In the genomic region with DNA sequence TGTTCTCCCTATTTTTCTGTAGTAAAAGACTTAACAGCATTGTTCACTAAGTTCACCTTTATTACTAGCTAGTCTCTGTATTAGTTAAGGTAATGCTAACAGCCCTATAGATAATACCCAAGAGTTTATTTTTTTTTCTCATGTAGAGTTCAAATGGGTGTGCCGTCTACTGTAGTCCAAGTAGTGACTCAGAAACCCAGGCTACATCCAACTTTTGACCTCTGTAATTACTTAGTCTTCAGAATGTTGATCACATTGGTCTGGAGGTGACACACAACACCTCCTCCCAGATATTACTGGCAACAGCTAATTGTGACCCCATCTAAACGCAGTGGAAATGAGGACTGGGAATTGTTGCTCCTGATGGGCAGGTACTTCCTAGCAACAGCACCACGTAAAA, we compare ENCODE assay signal across 18 cellular contexts. TPM values are rescaled to one million over a fixed set of nuclear protein-coding genes. Genes with fewer than 3 reads are reported as not detected.
DNase-seq lines count a peak whose midpoint lies in the region; ATAC-seq, FAIRE-seq and TF ChIP-seq lines count a peak whose summit lies in the region.
"Had no signal": no experiment of that assay in that cellular context is flagged by ENCODE, and none has a peak within 500 bp of the region (broad histone marks: within the 10 kb centered on the region; RNA-seq: fewer than 3 reads in every experiment).

No MANE protein-coding gene starts in this region.

- H3K4me3 ChIP-seq in left ventricle myocardium inferior (no peak overlapping the region), astrocyte (ENCODE audit: insufficient read depth, low read depth, low read length) (no peak overlapping the region), fibroblast of the aortic adventitia (ENCODE audit: low read depth, low read length) (no peak overlapping the region), urinary bladder (ENCODE audit: low read depth, low read length) (no peak overlapping the region)
- H3K4me3 ChIP-seq: HAP-1, SK-N-MC had no signal

- H3K4me1 Mint-ChIP-seq in astrocyte (ENCODE audit: low read depth, unreplicated experiment): peaks cover 13% of the 10 kb centered on the region

- no peak for FAIRE-seq in astrocyte (lab: Jason Lieb, UNC)

- ATAC-seq in left ventricle myocardium superior: peak; percentile 38
- no peak for ATAC-seq in activated naive CD4-positive, alpha-beta T cell treated with anti-CD3 and anti-CD28 coated beads, Interleukin-2, amount 50 U/mL, for 72 hours
- ATAC-seq: activated CD8-positive, alpha-beta memory T cell treated with anti-CD3 and anti-CD28 coated beads, Interleukin-2, amount 10 ng/mL, durations not matched to agents 7 days and 5 days had no signal

- H3K27ac Mint-ChIP-seq in astrocyte (ENCODE audit: unreplicated experiment): no peak overlapping the region
- no peak overlapping the region for H3K27ac Mint-ChIP-seq in activated naive CD4-positive, alpha-beta T cell treated with anti-CD3 and anti-CD28 coated beads, Interleukin-2, amount 50 U/mL, for 72 hours
- H3K27ac Mint-ChIP-seq: activated CD8-positive, alpha-beta memory T cell treated with anti-CD3 and anti-CD28 coated beads, Interleukin-2, amount 10 ng/mL, durations not matched to agents 7 days and 5 days; activated naive CD8-positive, alpha-beta T cell had no signal

- H2AFZ ChIP-seq in astrocyte (ENCODE audit: low read depth, low read length): no peak overlapping the region

- no peaks in the 10 kb centered on the region for H3K27me3 ChIP-seq in left ventricle myocardium inferior (ENCODE audit: low read depth)
- H3K27me3 ChIP-seq in astrocyte (ENCODE audit: insufficient read depth, low read length): no peaks in the 10 kb centered on the region

- H3K79me2 ChIP-seq in astrocyte (ENCODE audit: insufficient read depth, low read length): peaks cover 63% of the 10 kb centered on the region

- H3K4me3 Mint-ChIP-seq in astrocyte (ENCODE audit: unreplicated experiment): no peak overlapping the region
- H3K4me3 Mint-ChIP-seq: activated CD8-positive, alpha-beta memory T cell treated with anti-CD3 and anti-CD28 coated beads, Interleukin-2, amount 10 ng/mL, durations not matched to agents 7 days and 5 days; activated naive CD8-positive, alpha-beta T cell had no signal

- peaks cover 1% of the 10 kb centered on the region for H3K36me3 Mint-ChIP-seq in astrocyte (ENCODE audit: low read depth, unreplicated experiment)
- peaks cover 0 to 2% of the 10 kb centered on the region in 2 donors for H3K36me3 Mint-ChIP-seq in activated naive CD4-positive, alpha-beta T cell treated with anti-CD3 and anti-CD28 coated beads, Interleukin-2, amount 50 U/mL, for 72 hours

- no peak overlapping the region for H3K27ac ChIP-seq in left ventricle myocardium inferior (replicated peaks)
- no peak overlapping the region for H3K27ac ChIP-seq in astrocyte (ENCODE audit: low read depth, low read length)
- peak overlapping the region; percentile 10 for H3K27ac ChIP-seq in urinary bladder (ENCODE audit: low read depth)
- H3K27ac ChIP-seq: SK-N-MC, WERI-Rb-1 had no signal

- H3K27me3 Mint-ChIP-seq in astrocyte (ENCODE audit: low read depth, unreplicated experiment): no peaks in the 10 kb centered on the region
- H3K27me3 Mint-ChIP-seq: activated CD8-positive, alpha-beta memory T cell treated with anti-CD3 and anti-CD28 coated beads, Interleukin-2, amount 10 ng/mL, durations not matched to agents 7 days and 5 days; activated naive CD8-positive, alpha-beta T cell had no signal

- intact Hi-C loops in left ventricle myocardium superior (cut with micrococcal nuclease) (no loop called here), left ventricle myocardium inferior (cut with micrococcal nuclease) (no loop called here)

- no peaks in the 10 kb centered on the region for H3K9me3 Mint-ChIP-seq in astrocyte (ENCODE audit: unreplicated experiment)
- no peaks in the 10 kb centered on the region for H3K9me3 Mint-ChIP-seq in activated naive CD4-positive, alpha-beta T cell treated with anti-CD3 and anti-CD28 coated beads, Interleukin-2, amount 50 U/mL, for 72 hours

- H3K4me2 ChIP-seq in astrocyte (ENCODE audit: low read length): no peak overlapping the region

- DNase-seq in left ventricle myocardium superior (no peak), left ventricle myocardium inferior (no peak), astrocyte (ENCODE audit: low read depth) (peak; percentile 13), fibroblast of the aortic adventitia (ENCODE audit: low read depth) (peak; percentile 60), ecto neural progenitor cell (ENCODE audit: low spot score) (no peak), GOT3 (lab: John Stamatoyannopoulos, UW) (no peak)
- DNase-seq in activated naive CD4-positive, alpha-beta T cell treated with anti-CD3 and anti-CD28 coated beads, Interleukin-2, amount 50 U/mL, for 72 hours (ENCODE audit: low spot score in 2 of 2): no peak
- DNase-seq: activated CD8-positive, alpha-beta memory T cell treated with anti-CD3 and anti-CD28 coated beads, Interleukin-2, amount 10 ng/mL, durations not matched to agents 7 days and 5 days; AML-193; KBM-7; NCI-H1436; NCI-H446 treated with DMSO at 0.1 percent for 48 hours; stimulated activated naive CD4-positive, alpha-beta T cell; WERI-Rb-1 had no signal

- no peak for TF ChIP-seq CTCF in left ventricle myocardium inferior (IDR thresholded peaks at IDR 0.05; ENCODE audit: borderline replicate concordance)
- TF ChIP-seq CTCF in astrocyte (IDR thresholded peaks at IDR 0.05; ENCODE audit: insufficient read depth, low read depth, low read length): no peak
- no peak for TF ChIP-seq CTCF in fibroblast of the aortic adventitia (IDR thresholded peaks at IDR 0.05; ENCODE audit: insufficient read depth, low read length)

- H4K20me1 ChIP-seq in astrocyte (ENCODE audit: insufficient read depth, low read length): peaks cover 65% of the 10 kb centered on the region

- H3K4me1 ChIP-seq in left ventricle myocardium inferior (peaks cover 54% of the 10 kb centered on the region), astrocyte (ENCODE audit: insufficient read depth, low read length) (no peaks in the 10 kb centered on the region), urinary bladder (ENCODE audit: insufficient read depth) (no peaks in the 10 kb centered on the region)
- H3K4me1 ChIP-seq: HAP-1 had no signal

- H3K36me3 ChIP-seq in left ventricle myocardium inferior: peaks cover 54% of the 10 kb centered on the region
- peaks cover 16% of the 10 kb centered on the region for H3K36me3 ChIP-seq in astrocyte (ENCODE audit: insufficient read depth, low read length)
- peaks cover 5% of the 10 kb centered on the region for H3K36me3 ChIP-seq in urinary bladder (ENCODE audit: insufficient read depth)

- no peaks in the 10 kb centered on the region for H3K9me3 ChIP-seq in left ventricle myocardium inferior (replicated peaks)
- no peaks in the 10 kb centered on the region for H3K9me3 ChIP-seq in astrocyte (ENCODE audit: insufficient read depth, low read depth, low read length)
- H3K9me3 ChIP-seq: HAP-1 had no signal

- no peak overlapping the region for H3K9ac ChIP-seq in astrocyte (ENCODE audit: low read length)

- whole genome bisulfite sequencing in urinary bladder: 79% methylated on average over 3 of the region's 3 CpGs

RNA-seq across cellular contexts. Expression of a gene that starts 7.7 kb away (rescaled TPM):
- total RNA-seq in left ventricle myocardium superior: 25.6 TPM
- total RNA-seq in left ventricle myocardium inferior: 28.2 TPM
- 46.0 and 48.3 TPM in 2 replicates for total RNA-seq in astrocyte
- 34.6 and 56.6 TPM in 2 replicates for total RNA-seq in fibroblast of the aortic adventitia (ENCODE audit: low replicate concordance)
- total RNA-seq in urinary bladder: 29.5 TPM
- 27.4 TPM for polyA plus RNA-seq in urinary bladder
- total RNA-seq in activated naive CD4-positive, alpha-beta T cell treated with anti-CD3 and anti-CD28 coated beads, Interleukin-2, amount 50 U/mL, for 72 hours: 10 to 100 TPM; 12.6 to 48.6 TPM

RNA-seq across cellular contexts. Expression of a gene that starts 26.2 kb away (rescaled TPM):
- 132 TPM for total RNA-seq in left ventricle myocardium superior
- 143 TPM for total RNA-seq in left ventricle myocardium inferior
- 241 and 253 TPM in 2 replicates for total RNA-seq in astrocyte
- 243 and 314 TPM in 2 replicates for total RNA-seq in fibroblast of the aortic adventitia (ENCODE audit: low replicate concordance)
- total RNA-seq in urinary bladder: 622 TPM
- polyA plus RNA-seq in urinary bladder: 136 TPM
- 100 to 1,000 TPM; 266 to 292 TPM for total RNA-seq in activated naive CD4-positive, alpha-beta T cell treated with anti-CD3 and anti-CD28 coated beads, Interleukin-2, amount 50 U/mL, for 72 hours

RNA-seq across cellular contexts. Expression of a gene that starts 38.6 kb away (rescaled TPM):
- total RNA-seq in left ventricle myocardium superior: 152 TPM
- 143 TPM for total RNA-seq in left ventricle myocardium inferior
- total RNA-seq in astrocyte: 292 and 329 TPM in 2 replicates
- total RNA-seq in fibroblast of the aortic adventitia (ENCODE audit: low replicate concordance): 158 and 302 TPM in 2 replicates
- total RNA-seq in urinary bladder: 143 TPM
- 158 TPM for polyA plus RNA-seq in urinary bladder
- 100 to 1,000 TPM; 646 to 811 TPM for total RNA-seq in activated naive CD4-positive, alpha-beta T cell treated with anti-CD3 and anti-CD28 coated beads, Interleukin-2, amount 50 U/mL, for 72 hours

RNA-seq across cellular contexts. Expression of a gene that starts 39.1 kb away (rescaled TPM):
- 118 TPM for total RNA-seq in left ventricle myocardium superior
- 120 TPM for total RNA-seq in left ventricle myocardium inferior
- 114 and 139 TPM in 2 replicates for total RNA-seq in astrocyte
- 66.3 and 98.5 TPM in 2 replicates for total RNA-seq in fibroblast of the aortic adventitia (ENCODE audit: low replicate concordance)
- 60.7 TPM for total RNA-seq in urinary bladder
- 113 TPM for polyA plus RNA-seq in urinary bladder
- 100 to 1,000 TPM; 264 to 275 TPM for total RNA-seq in activated naive CD4-positive, alpha-beta T cell treated with anti-CD3 and anti-CD28 coated beads, Interleukin-2, amount 50 U/mL, for 72 hours

RNA-seq across cellular contexts. Expression of a gene that starts 54.8 kb away (rescaled TPM):
- total RNA-seq in left ventricle myocardium superior (33.0 TPM), left ventricle myocardium inferior (35.7 TPM), astrocyte (30.4 and 31.0 TPM in 2 replicates), fibroblast of the aortic adventitia (ENCODE audit: low replicate concordance) (37.1 and 44.2 TPM in 2 replicates), urinary bladder (67.7 TPM)
- polyA plus RNA-seq in urinary bladder: 41.2 TPM
- total RNA-seq in activated naive CD4-positive, alpha-beta T cell treated with anti-CD3 and anti-CD28 coated beads, Interleukin-2, amount 50 U/mL, for 72 hours: 10 to 100 TPM; 16.0 to 21.2 TPM

Comparison
In these comparisons a context has a peak if more than half of its experiments do, and no peak if none do; other contexts are left out.
1. DNase-seq: peak in astrocyte (single experiment) and fibroblast of the aortic adventitia (single experiment); none in left ventricle myocardium superior (single experiment), left ventricle myocardium inferior (single experiment), ecto neural progenitor cell (single experiment), activated naive CD4-positive, alpha-beta T cell treated with anti-CD3 and anti-CD28 coated beads, Interleukin-2, amount 50 U/mL, for 72 hours (0 of 2) and GOT3 (single experiment).